ENCODE assay signal across 25 cellular contexts in genomic region chr2:171908235-171908634, GRCh38. TPM values are rescaled to one million over a fixed set of nuclear protein-coding genes. Genes with fewer than 3 reads are reported as not detected.
A peak's percentile ranks its signal among the peaks of the same experiment; 100 is the strongest.
DNase-seq lines count a peak whose midpoint lies in the region; ATAC-seq, FAIRE-seq and TF ChIP-seq lines count a peak whose summit lies in the region.
"Had no signal": no experiment of that assay in that cellular context is flagged by ENCODE, and none has a peak within 500 bp of the region (broad histone marks: within the 10 kb centered on the region; RNA-seq: fewer than 3 reads in every experiment).

No MANE protein-coding gene starts in this region.

- POLR2A ChIA-PET in HepG2 (lab: Yijun Ruan, JAX) (no interaction called here), K562 (lab: Yijun Ruan, JAX) (no interaction called here)

- H3K23ac ChIP-seq in mesenchymal stem cell (ENCODE audit: low read length in 2 of 2): no peak overlapping the region

- no peak for DNase-seq in HepG2 (ENCODE audit: low spot score)
- DNase-seq in right lobe of liver: no peak
- DNase-seq in K562 (ENCODE audit: extremely low read depth in 1 of 4, low spot score in 3 of 4): no peak
- no peak for DNase-seq in mesenchymal stem cell
- no peak for DNase-seq in nucleus accumbens (lab: John Stamatoyannopoulos, UW)
- DNase-seq: AML-193; BE2C; C1 segment of cervical spinal cord; CD4-positive, alpha-beta memory T cell; CD4-positive, CD25-positive, alpha-beta regulatory T cell; CD8-positive, alpha-beta memory T cell; COR-L47; DMS 273 treated with DMSO at 0.1 percent for 48 hours; DMS153; DMS53; DMS79; DND-41; EL; GDM1 had no signal

- BruUV-seq in HepG2 (replicated peaks; lab: Mats Ljungman, UMichigan) (no TSS peak), K562 (replicated peaks; lab: Mats Ljungman, UMichigan) (no TSS peak)

- in situ Hi-C loops in HepG2 (cut with HindIII; ENCODE audit: extremely low pct_ligation_motif_present, low pct_unique_long_range_greater_than_20kb) (no loop called here), K562 (cut with MboI) (no loop called here)

- H4K20me1 ChIP-seq in HepG2 (ENCODE audit: insufficient read depth, low read length) (no peaks in the 10 kb centered on the region), K562 (replicated peaks; ENCODE audit: control insufficient read depth, insufficient read depth, low read length) (no peaks in the 10 kb centered on the region)
- H4K20me1 ChIP-seq: BLaER1 had no signal

- no peaks in the 10 kb centered on the region for H3K79me1 ChIP-seq in mesenchymal stem cell (replicated peaks; ENCODE audit: low read length, poor library complexity, severe bottlenecking)

- no peak overlapping the region for H3K4me3 ChIP-seq in HepG2 (replicated peaks in 1 of 3; ENCODE audit: insufficient read depth in 1 of 3, low read depth in 2 of 3, low read length in 3 of 3)
- no peak overlapping the region for H3K4me3 ChIP-seq in right lobe of liver
- H3K4me3 ChIP-seq in K562: no peak overlapping the region
- no peak overlapping the region for H3K4me3 ChIP-seq in mesenchymal stem cell (ENCODE audit: insufficient read depth in 1 of 2, low read depth in 1 of 2, low read length in 2 of 2)
- H3K4me3 ChIP-seq: A549, BLaER1, GM12878 had no signal

- H2BK120ac ChIP-seq in mesenchymal stem cell (ENCODE audit: low read depth, low read length): no peak overlapping the region

- no peak overlapping the region for H2BK15ac ChIP-seq in mesenchymal stem cell (ENCODE audit: low read depth, poor library complexity, severe bottlenecking)

- H3K4me2 ChIP-seq in HepG2 (ENCODE audit: low read depth, low read length) (no peak overlapping the region), K562 (ENCODE audit: insufficient read depth, low read length) (no peak overlapping the region), mesenchymal stem cell (ENCODE audit: low read length, poor library complexity, severe bottlenecking) (no peak overlapping the region)
- H3K4me2 ChIP-seq: A549, BLaER1 had no signal

- no peak for TF ChIP-seq RAD21 in HepG2 (CRISPR knock-in tag; IDR thresholded peaks at IDR 0.05)
- TF ChIP-seq RAD21 in K562 (CRISPR knock-in tag; conservative IDR thresholded peaks at IDR 0.05 in 1 of 2, IDR thresholded peaks at IDR 0.05 in 1 of 2): no peak

- TF ChIP-seq POLR2A in HepG2 (IDR thresholded peaks at IDR 0.05; ENCODE audit: insufficient read depth in 1 of 2, low read depth in 2 of 2, low read length in 2 of 2) (no peak), right lobe of liver (IDR thresholded peaks at IDR 0.05) (no peak), K562 (conservative IDR thresholded peaks at IDR 0.05) (no peak)

- no peak overlapping the region for H3K9ac ChIP-seq in HepG2 (ENCODE audit: insufficient read depth, low read depth, low read length)
- H3K9ac ChIP-seq in K562 (ENCODE audit: insufficient read depth in 1 of 2, low read depth in 2 of 2, low read length in 2 of 2): no peak overlapping the region
- no peak overlapping the region for H3K9ac ChIP-seq in mesenchymal stem cell (ENCODE audit: low read length)
- H3K9ac ChIP-seq: BLaER1 had no signal

- H2BK5ac ChIP-seq in mesenchymal stem cell (ENCODE audit: low read depth, low read length, poor library complexity, severe bottlenecking): no peak overlapping the region

- no peak overlapping the region for H3K4ac ChIP-seq in mesenchymal stem cell (ENCODE audit: low read depth in 1 of 2, low read length in 2 of 2)

- TF ChIP-seq EP300 in HepG2 (IDR thresholded peaks at IDR 0.05; ENCODE audit: low read depth in 2 of 2, low read length in 2 of 2): no peak
- TF ChIP-seq EP300 in HepG2 (CRISPR knock-in tag; IDR thresholded peaks at IDR 0.05; ENCODE audit: borderline replicate concordance): no peak
- TF ChIP-seq EP300 in K562 (IDR thresholded peaks at IDR 0.05; ENCODE audit: low read length): no peak

- no peak overlapping the region for H2AK5ac ChIP-seq in mesenchymal stem cell (ENCODE audit: low read length, severe bottlenecking)

- intact Hi-C loops in HepG2 (cut with micrococcal nuclease; ENCODE audit: unreplicated experiment): no loop called here
- intact Hi-C loops in right lobe of liver (cut with DNase I): no loop called here
- intact Hi-C loops in K562 (cut with micrococcal nuclease): no loop called here

- WGBS in HepG2 (ENCODE audit: low lambda C conversion rate): 15% methylated on average over 1 of the region's 1 CpG
- WGBS in right lobe of liver (ENCODE audit: insufficient coverage, low coverage, low lambda C conversion rate, missing lambda C conversion rate): 80% methylated on average over 1 of the region's 1 CpG
- WGBS in K562 (ENCODE audit: insufficient coverage, low coverage, missing lambda C conversion rate): 42% methylated on average over 1 of the region's 1 CpG
- 100% methylated on average over 1 of the region's 1 CpG for WGBS in mesenchymal stem cell

- H3K4me1 ChIP-seq in HepG2 (ENCODE audit: insufficient read depth, low read length): no peaks in the 10 kb centered on the region
- no peaks in the 10 kb centered on the region for H3K4me1 ChIP-seq in right lobe of liver
- no peaks in the 10 kb centered on the region for H3K4me1 ChIP-seq in K562 (replicated peaks in 1 of 2; ENCODE audit: control insufficient read depth in 2 of 2, insufficient read depth in 2 of 2, low read length in 2 of 2)
- H3K4me1 ChIP-seq in mesenchymal stem cell (ENCODE audit: control insufficient read depth, insufficient read depth, low read depth, low read length): no peaks in the 10 kb centered on the region
- H3K4me1 ChIP-seq: A549, BE2C had no signal

- no peak overlapping the region for H2BK12ac ChIP-seq in mesenchymal stem cell (ENCODE audit: low read length in 2 of 2)

- H3K9me1 ChIP-seq in K562 (ENCODE audit: control insufficient read depth, insufficient read depth, low read length): no peaks in the 10 kb centered on the region

- H3K79me2 ChIP-seq in HepG2 (ENCODE audit: insufficient read depth, low read length) (no peaks in the 10 kb centered on the region), K562 (ENCODE audit: control insufficient read depth, insufficient read depth, low read length) (no peaks in the 10 kb centered on the region)

- H3K14ac ChIP-seq in mesenchymal stem cell (ENCODE audit: low read length in 2 of 2): no peak overlapping the region

- no peak overlapping the region for H4K8ac ChIP-seq in mesenchymal stem cell (ENCODE audit: low read length)

- TF ChIP-seq CTCF in HepG2 (CRISPR knock-in tag; IDR thresholded peaks at IDR 0.05) (no peak), right lobe of liver (IDR thresholded peaks at IDR 0.05) (no peak), K562 (IDR thresholded peaks at IDR 0.05 in 2 of 3, conservative IDR thresholded peaks at IDR 0.05 in 1 of 3; ENCODE audit: insufficient read depth in 2 of 3, low read depth in 1 of 3, low read length in 3 of 3) (no peak)

- H3K27me3 ChIP-seq in HepG2 (ENCODE audit: control insufficient read depth in 1 of 2, insufficient read depth in 2 of 2, low read length in 2 of 2) (peaks cover 0 to 26% of the 10 kb centered on the region in 2 experiments; a peak in 2 of 5 replicates), right lobe of liver (no peaks in the 10 kb centered on the region), K562 (ENCODE audit: control insufficient read depth in 2 of 2, insufficient read depth in 2 of 2, low read length in 2 of 2) (no peaks in the 10 kb centered on the region), mesenchymal stem cell (ENCODE audit: control insufficient read depth in 1 of 2, insufficient read depth in 1 of 2, low read length in 2 of 2) (no peaks in the 10 kb centered on the region)
- H3K27me3 ChIP-seq: BE2C, BLaER1 had no signal

- ATAC-seq in HepG2 (no peak), right lobe of liver (no peak), K562 (no peak; the same call in 2 of the 3 replicates), HG03175 (IDR thresholded peaks at IDR 0.05; ENCODE audit: unreplicated experiment) (no peak)
- ATAC-seq: A549, GM12878 had no signal

- H3K36me3 ChIP-seq in HepG2 (replicated peaks in 1 of 2; ENCODE audit: control insufficient read depth in 1 of 2, insufficient read depth in 2 of 2, low read length in 2 of 2) (no peaks in the 10 kb centered on the region), right lobe of liver (no peaks in the 10 kb centered on the region), K562 (ENCODE audit: control insufficient read depth, insufficient read depth, low read length) (no peaks in the 10 kb centered on the region), mesenchymal stem cell (ENCODE audit: control insufficient read depth in 1 of 2, insufficient read depth in 2 of 2, low read depth in 1 of 2, low read length in 2 of 2) (no peaks in the 10 kb centered on the region)
- H3K36me3 ChIP-seq: BE2C, BLaER1 had no signal

- FAIRE-seq in HepG2 (lab: Jason Lieb, UNC) (peak; percentile 12), K562 (lab: Jason Lieb, UNC) (no peak)
- FAIRE-seq: A549, GM12878, GM19239 had no signal

- H3K18ac ChIP-seq in mesenchymal stem cell (ENCODE audit: low read depth in 1 of 2, low read length in 2 of 2): no peak overlapping the region

- no peak overlapping the region for H4K91ac ChIP-seq in mesenchymal stem cell (ENCODE audit: low read length)

- H3K9me3 ChIP-seq in HepG2 (ENCODE audit: low read length) (no peaks in the 10 kb centered on the region), right lobe of liver (no peaks in the 10 kb centered on the region), K562 (replicated peaks; ENCODE audit: control insufficient read depth, insufficient read depth, low read depth, low read length) (0 out of 2 replicates have a peak, but pooled peaks cover 5% of the 10 kb centered on the region), mesenchymal stem cell (ENCODE audit: control insufficient read depth, low read length) (no peaks in the 10 kb centered on the region)
- H3K9me3 ChIP-seq: A549, BE2C, BLaER1 had no signal

- H2AFZ ChIP-seq in HepG2 (ENCODE audit: low read length) (no peak overlapping the region), K562 (ENCODE audit: low read depth, low read length) (0 out of 2 replicates have a peak overlapping the region, but pooled peaks have one; percentile 6), mesenchymal stem cell (ENCODE audit: low read depth, low read length) (peak overlapping the region; percentile 39)

- H3K27ac ChIP-seq in HepG2 (ENCODE audit: extremely low read length, insufficient read depth, low read length) (no peak overlapping the region), right lobe of liver (no peak overlapping the region), K562 (ENCODE audit: extremely low read depth, low read depth, low read length) (no peak overlapping the region), mesenchymal stem cell (ENCODE audit: low read length, poor library complexity, severe bottlenecking) (no peak overlapping the region)
- H3K27ac ChIP-seq: 22Rv1, A549, BLaER1 had no signal

- CTCF ChIA-PET in HepG2 (lab: Yijun Ruan, JAX; ENCODE audit: low intra/inter-chr PET ratio, low total read pairs) (no interaction called here), K562 (lab: Yijun Ruan, JAX; ENCODE audit: low intra/inter-chr PET ratio) (no interaction called here)

RNA-seq across cellular contexts. Expression of gene HAT1, which starts 14.0 kb away (rescaled TPM):
- total RNA-seq in HepG2 (2016; rRNA removed; fragmentation: Illumina TruSeq; extraction: Trizol) (119 and 195 TPM in 2 replicates), right lobe of liver (10 to 100 TPM; 10.7 to 16.3 (median 13.4) TPM), K562 (2014; rRNA removed) (104 and 125 TPM in 2 replicates), K562 (2014; rRNA removed; fragmentation: Illumina TruSeq; extraction: Trizol) (216 and 262 TPM in 2 replicates), K562 (2015; rRNA removed; fragmentation: Illumina TruSeq; extraction: Trizol) (159 and 171 TPM in 2 replicates), K562 (2021) (148 and 162 TPM in 2 replicates)
- 26.9 and 29.9 TPM in 2 replicates for total RNA-seq in HepG2 (2016; cell fraction: cytosol; rRNA removed; fragmentation: Illumina TruSeq; extraction: Trizol; ENCODE audit: low read depth)
- 113 and 190 TPM in 2 replicates for total RNA-seq in HepG2 (2016; cell fraction: insoluble cytoplasmic fraction; rRNA removed; fragmentation: Illumina TruSeq; extraction: Trizol)
- 28.6 and 35.3 TPM in 2 replicates for total RNA-seq in HepG2 (2016; cell fraction: membrane; rRNA removed; fragmentation: Illumina TruSeq; extraction: Trizol)
- total RNA-seq in HepG2 (2016; cell fraction: nucleus; rRNA removed; fragmentation: Illumina TruSeq; extraction: Trizol): 57.8 and 63.9 TPM in 2 replicates
- polyA plus RNA-seq in HepG2 (2011; rRNA removed) (27.9 and 45.4 TPM in 2 replicates), K562 (2011; rRNA removed) (176 and 298 TPM in 2 replicates), K562 (2014; fragmentation: Illumina TruSeq; extraction: Trizol) (243 and 269 TPM in 2 replicates), K562 (2014; fragmentation: Nextera tagmentation; extraction: Ambion mirVana) (100 to 1,000 TPM; 369 to 384 TPM), K562 (2014; rRNA removed) (217 and 244 TPM in 2 replicates)
- polyA plus RNA-seq in HepG2 (2011; cell fraction: cytosol; rRNA removed): 17.0 and 24.6 TPM in 2 replicates
- polyA plus RNA-seq in HepG2 (2011; cell fraction: nucleus; rRNA removed): 6.3 and 7.8 TPM in 2 replicates
- 35.8 and 57.9 TPM in 2 replicates for polyA plus RNA-seq in HepG2 (2012)
- polyA plus RNA-seq in HepG2 (2016; cell fraction: cytosol; fragmentation: Illumina TruSeq; extraction: Trizol; ENCODE audit: low read depth): 11.2 and 12.2 TPM in 2 replicates
- 188 and 191 TPM in 2 replicates for polyA plus RNA-seq in HepG2 (2016; cell fraction: insoluble cytoplasmic fraction; fragmentation: Illumina TruSeq; extraction: Trizol; ENCODE audit: low read depth)
- polyA plus RNA-seq in HepG2 (2016; cell fraction: membrane; fragmentation: Illumina TruSeq; extraction: Trizol; ENCODE audit: low read depth): 15.8 and 17.3 TPM in 2 replicates
- 62.1 and 66.9 TPM in 2 replicates for polyA plus RNA-seq in HepG2 (2016; cell fraction: nucleus; fragmentation: Illumina TruSeq; extraction: Trizol; ENCODE audit: insufficient read depth, low read depth)
- polyA minus RNA-seq in HepG2 (2011; rRNA and poly(A)+ RNA removed; ENCODE audit: low replicate concordance): 10.4 and 22.1 TPM in 2 replicates
- 18.1 and 25.5 TPM in 2 replicates for polyA minus RNA-seq in HepG2 (2011; cell fraction: cytosol; rRNA and poly(A)+ RNA removed)
- 22.9 and 24.2 TPM in 2 replicates for polyA minus RNA-seq in HepG2 (2011; cell fraction: nucleus; rRNA and poly(A)+ RNA removed)
- 45.2 and 99.1 TPM in 2 replicates for total RNA-seq in K562 (2011; cell fraction: chromatin; rRNA removed; ENCODE audit: low replicate concordance)
- total RNA-seq in K562 (2011; cell fraction: nucleolus; rRNA removed): 30.7 and 34.7 TPM in 2 replicates
- total RNA-seq in K562 (2011; cell fraction: nucleoplasm; rRNA removed): 57.9 and 59.7 TPM in 2 replicates
- 44.8 and 95.3 TPM in 2 replicates for polyA plus RNA-seq in K562 (2011; cell fraction: cytosol; rRNA removed)
- polyA plus RNA-seq in K562 (2011; cell fraction: nucleus; rRNA removed): 22.2 and 34.5 TPM in 2 replicates
- polyA plus RNA-seq in K562 (2012): 157 and 173 TPM in 2 replicates
- polyA minus RNA-seq in K562 (2011; rRNA and poly(A)+ RNA removed): 190 and 212 TPM in 2 replicates
- polyA minus RNA-seq in K562 (2011; cell fraction: cytosol; rRNA and poly(A)+ RNA removed): 43.4 and 67.5 TPM in 2 replicates
- polyA minus RNA-seq in K562 (2011; cell fraction: nucleus; rRNA and poly(A)+ RNA removed): 25.4 and 46.1 TPM in 2 replicates
- 26.5 TPM for polyA plus RNA-seq in mesenchymal stem cell (2013, experiment 1 of 2)
- 29.2 TPM for polyA plus RNA-seq in mesenchymal stem cell (2013, experiment 2 of 2)

RNA-seq across cellular contexts. Expression of gene SLC25A12, which starts 14.2 kb away (rescaled TPM):
- 8.1 and 13.4 TPM in 2 replicates for total RNA-seq in HepG2 (2016; rRNA removed; fragmentation: Illumina TruSeq; extraction: Trizol)
- total RNA-seq in HepG2 (2016; cell fraction: cytosol; rRNA removed; fragmentation: Illumina TruSeq; extraction: Trizol; ENCODE audit: low read depth): 2.1 and 2.4 TPM in 2 replicates
- total RNA-seq in HepG2 (2016; cell fraction: insoluble cytoplasmic fraction; rRNA removed; fragmentation: Illumina TruSeq; extraction: Trizol): 8.6 and 12.8 TPM in 2 replicates
- total RNA-seq in HepG2 (2016; cell fraction: membrane; rRNA removed; fragmentation: Illumina TruSeq; extraction: Trizol): 2.4 and 4.2 TPM in 2 replicates
- total RNA-seq in HepG2 (2016; cell fraction: nucleus; rRNA removed; fragmentation: Illumina TruSeq; extraction: Trizol): 5.9 and 7.9 TPM in 2 replicates
- 14.0 and 15.9 TPM in 2 replicates for polyA plus RNA-seq in HepG2 (2011; rRNA removed)
- 11.2 and 13.4 TPM in 2 replicates for polyA plus RNA-seq in HepG2 (2011; cell fraction: cytosol; rRNA removed)
- polyA plus RNA-seq in HepG2 (2011; cell fraction: nucleus; rRNA removed): 11.2 and 11.4 TPM in 2 replicates
- polyA plus RNA-seq in HepG2 (2012): 6.6 and 9.2 TPM in 2 replicates
- 0.85 and 0.88 TPM in 2 replicates for polyA plus RNA-seq in HepG2 (2016; cell fraction: cytosol; fragmentation: Illumina TruSeq; extraction: Trizol; ENCODE audit: low read depth)
- polyA plus RNA-seq in HepG2 (2016; cell fraction: insoluble cytoplasmic fraction; fragmentation: Illumina TruSeq; extraction: Trizol; ENCODE audit: low read depth): 7.8 and 9.3 TPM in 2 replicates
- 1.2 and 1.6 TPM in 2 replicates for polyA plus RNA-seq in HepG2 (2016; cell fraction: membrane; fragmentation: Illumina TruSeq; extraction: Trizol; ENCODE audit: low read depth)
- polyA plus RNA-seq in HepG2 (2016; cell fraction: nucleus; fragmentation: Illumina TruSeq; extraction: Trizol; ENCODE audit: insufficient read depth, low read depth): 5.5 and 6.6 TPM in 2 replicates
- polyA minus RNA-seq in HepG2 (2011; rRNA and poly(A)+ RNA removed; ENCODE audit: low replicate concordance): 16.6 and 20.1 TPM in 2 replicates
- polyA minus RNA-seq in HepG2 (2011; cell fraction: cytosol; rRNA and poly(A)+ RNA removed): 11.6 and 12.2 TPM in 2 replicates
- 21.9 and 31.0 TPM in 2 replicates for polyA minus RNA-seq in HepG2 (2011; cell fraction: nucleus; rRNA and poly(A)+ RNA removed)
- total RNA-seq in right lobe of liver: 1 to 10 TPM in 4 of 6 experiments, under 1 TPM in 2; 0.74 to 1.6 (median 1.1) TPM
- total RNA-seq in K562 (2011; cell fraction: chromatin; rRNA removed; ENCODE audit: low replicate concordance): 36.2 and 70.5 TPM in 2 replicates
- 12.8 and 19.2 TPM in 2 replicates for total RNA-seq in K562 (2011; cell fraction: nucleolus; rRNA removed)
- total RNA-seq in K562 (2011; cell fraction: nucleoplasm; rRNA removed): 30.2 and 31.1 TPM in 2 replicates
- total RNA-seq in K562 (2014; rRNA removed): 13.5 and 17.5 TPM in 2 replicates
- total RNA-seq in K562 (2014; rRNA removed; fragmentation: Illumina TruSeq; extraction: Trizol): 23.8 and 24.6 TPM in 2 replicates
- total RNA-seq in K562 (2015; rRNA removed; fragmentation: Illumina TruSeq; extraction: Trizol): 22.6 and 22.7 TPM in 2 replicates
- total RNA-seq in K562 (2021): 20.5 and 21.3 TPM in 2 replicates
- 27.1 and 36.5 TPM in 2 replicates for polyA plus RNA-seq in K562 (2011; rRNA removed)
- polyA plus RNA-seq in K562 (2011; cell fraction: cytosol; rRNA removed): 14.3 and 17.6 TPM in 2 replicates
- 33.7 and 36.3 TPM in 2 replicates for polyA plus RNA-seq in K562 (2011; cell fraction: nucleus; rRNA removed)
- polyA plus RNA-seq in K562 (2012): 14.2 and 15.0 TPM in 2 replicates
- polyA plus RNA-seq in K562 (2014; fragmentation: Illumina TruSeq; extraction: Trizol): 20.3 and 21.7 TPM in 2 replicates
- polyA plus RNA-seq in K562 (2014; fragmentation: Nextera tagmentation; extraction: Ambion mirVana): 10 to 100 TPM; 18.3 to 31.5 TPM
- polyA plus RNA-seq in K562 (2014; rRNA removed): 17.6 and 23.2 TPM in 2 replicates
- 41.6 and 43.3 TPM in 2 replicates for polyA minus RNA-seq in K562 (2011; rRNA and poly(A)+ RNA removed)
- 12.9 and 19.3 TPM in 2 replicates for polyA minus RNA-seq in K562 (2011; cell fraction: cytosol; rRNA and poly(A)+ RNA removed)
- 17.6 and 21.2 TPM in 2 replicates for polyA minus RNA-seq in K562 (2011; cell fraction: nucleus; rRNA and poly(A)+ RNA removed)
- polyA plus RNA-seq in mesenchymal stem cell (2013, experiment 1 of 2): 14.0 TPM
- polyA plus RNA-seq in mesenchymal stem cell (2013, experiment 2 of 2): 13.7 TPM

Comparison
In these comparisons a context has a peak if more than half of its experiments do, and no peak if none do; other contexts are left out.
1. Of the 241 proteins assayed by ChIP-seq in both HepG2 and K562: peak only in HepG2: none; only in K562: none; in both: CEBPB; in neither: 239; mixed calls (peak in some experiments, not most) for 1.